In genomic region chr3:69423756-69424155, GRCh38 we compare ENCODE assay signal across 15 cellular contexts. TPM values are rescaled to one million over a fixed set of nuclear protein-coding genes. Genes with fewer than 3 reads are reported as not detected.
A peak's percentile ranks its signal among the peaks of the same experiment; 100 is the strongest.
DNase-seq lines count a peak whose midpoint lies in the region; TF ChIP-seq lines count a peak whose summit lies in the region.
"Had no signal": no experiment of that assay in that cellular context is flagged by ENCODE, and none has a peak within 500 bp of the region (broad histone marks: within the 10 kb centered on the region; RNA-seq: fewer than 3 reads in every experiment).

No MANE protein-coding gene starts in this region.

- no peak overlapping the region for H3K4me3 ChIP-seq in mammary epithelial cell (replicated peaks in 1 of 3; ENCODE audit: insufficient read depth in 1 of 3, low read depth in 2 of 3, low read length in 3 of 3)
- H3K4me3 ChIP-seq: GM23248, HAP-1 had no signal

- no peak for TF ChIP-seq CTCF in MCF 10A (IDR thresholded peaks at IDR 0.05; ENCODE audit: unreplicated experiment)
- no peak for TF ChIP-seq CTCF in mammary epithelial cell (conservative IDR thresholded peaks at IDR 0.05 in 1 of 2, IDR thresholded peaks at IDR 0.05 in 1 of 2; ENCODE audit: extremely low read depth in 1 of 2, insufficient read depth in 1 of 2, low read depth in 1 of 2, low read length in 2 of 2)

- CTCF ChIA-PET in MCF 10A (lab: Yijun Ruan, JAX): interaction anchor here (0.6 to 8.9 kb wide), 16 partner anchors 11 to 262 kb away, joined by 3 to 122 read pairs (median 4); no protein-coding TSS in a partner anchor
- CTCF ChIA-PET in mammary epithelial cell (lab: Charles Lee; ENCODE audit: low non-redundant PET): interaction anchor here (0.5 to 0.7 kb wide), 2 partner anchors 14 to 16 kb away, joined by 4 to 7 read pairs; no protein-coding TSS in a partner anchor

- H3K9me3 ChIP-seq in mammary epithelial cell (replicated peaks; ENCODE audit: insufficient read depth, low read length): no peaks in the 10 kb centered on the region
- H3K9me3 ChIP-seq: Caco-2, HAP-1 had no signal

- in situ Hi-C loops in mammary epithelial cell (cut with MboI; ENCODE audit: low sequenced_read_pairs in 2 of 2): loop anchor here (10.0 to 25.0 kb wide), 2 partner anchors 111 to 269 kb away; no protein-coding TSS in a partner anchor

- no peak for DNase-seq in MCF 10A (ENCODE audit: unreplicated experiment)
- no peak for DNase-seq in mammary epithelial cell
- DNase-seq in epithelial cell of prostate (ENCODE audit: low read depth, low spot score): no peak
- peak; percentile 10 for DNase-seq in myocyte (ENCODE audit: low read depth)
- no peak for DNase-seq in activated T-helper 2 cell treated with anti-CD3 and anti-CD28 coated beads, Interferon-gamma antibody, Interleukin-2, Interleukin-4, amounts not matched to agents 10 μg/mL and 5 μg/mL and 100 μg/mL, durations not matched to agents 14 hours and 24 hours and 36 hours (ENCODE audit: low spot score)
- no peak for DNase-seq in activated CD4-positive, CD25-positive, alpha-beta regulatory T cell (lab: John Stamatoyannopoulos, UW)
- DNase-seq in NCI-H526 treated with DMSO at 0.1 percent for 48 hours (lab: John Stamatoyannopoulos, UW): no peak
- DNase-seq: 8988T; ACHN; AML-193; Caco-2; CD4-positive, alpha-beta T cell; GM23248 had no signal

- POLR2A ChIA-PET in MCF 10A (lab: Yijun Ruan, JAX): interaction anchor here (0.7 to 1.9 kb wide), 3 partner anchors 14 to 262 kb away, joined by 4 to 7 read pairs (median 4); no protein-coding TSS in a partner anchor

- no peaks in the 10 kb centered on the region for H3K9me3 Mint-ChIP-seq in MCF 10A (ENCODE audit: unreplicated experiment)
- H3K9me3 Mint-ChIP-seq in activated T-helper 2 cell treated with anti-CD3 and anti-CD28 coated beads, Interferon-gamma antibody, Interleukin-2, Interleukin-4, amounts not matched to agents 10 μg/mL and 5 μg/mL and 100 μg/mL, durations not matched to agents 14 hours and 24 hours and 36 hours: no peaks in the 10 kb centered on the region
- H3K9me3 Mint-ChIP-seq: CD4-positive, alpha-beta T cell had no signal

- dilution Hi-C loops in mammary epithelial cell (cut with HindIII; ENCODE audit: low sequenced_read_pairs): no loop called here

- H3K4me1 Mint-ChIP-seq in MCF 10A (ENCODE audit: insufficient read depth, unreplicated experiment): peaks cover 14% of the 10 kb centered on the region
- H3K4me1 Mint-ChIP-seq in activated T-helper 2 cell treated with anti-CD3 and anti-CD28 coated beads, Interferon-gamma antibody, Interleukin-2, Interleukin-4, amounts not matched to agents 10 μg/mL and 5 μg/mL and 100 μg/mL, durations not matched to agents 14 hours and 24 hours and 36 hours (ENCODE audit: low read depth): peaks cover 4% of the 10 kb centered on the region

- H3K27ac Mint-ChIP-seq in MCF 10A (ENCODE audit: low read depth, unreplicated experiment): peak overlapping the region; percentile 31
- H3K27ac Mint-ChIP-seq in activated T-helper 2 cell treated with anti-CD3 and anti-CD28 coated beads, Interferon-gamma antibody, Interleukin-2, Interleukin-4, amounts not matched to agents 10 μg/mL and 5 μg/mL and 100 μg/mL, durations not matched to agents 14 hours and 24 hours and 36 hours: no peak overlapping the region
- H3K27ac Mint-ChIP-seq: CD4-positive, alpha-beta T cell had no signal

- H3K4me2 ChIP-seq in mammary epithelial cell (ENCODE audit: insufficient read depth, low read depth, low read length): no peak overlapping the region

- H2AFZ ChIP-seq in mammary epithelial cell (ENCODE audit: low read depth, low read length): no peak overlapping the region
- H2AFZ ChIP-seq: GM23248 had no signal

- no peaks in the 10 kb centered on the region for H4K20me1 ChIP-seq in mammary epithelial cell (ENCODE audit: insufficient read depth, low read length)

- 92% methylated on average over 1 of the region's 1 CpG for WGBS in mammary epithelial cell (ENCODE audit: low coverage, missing lambda C conversion rate)

- no peaks in the 10 kb centered on the region for H3K36me3 ChIP-seq in mammary epithelial cell (ENCODE audit: insufficient read depth, low read length)
- H3K36me3 ChIP-seq: HAP-1 had no signal

- no peaks in the 10 kb centered on the region for H3K27me3 Mint-ChIP-seq in MCF 10A (ENCODE audit: insufficient read depth, unreplicated experiment)
- peaks cover 2% of the 10 kb centered on the region for H3K27me3 Mint-ChIP-seq in activated T-helper 2 cell treated with anti-CD3 and anti-CD28 coated beads, Interferon-gamma antibody, Interleukin-2, Interleukin-4, amounts not matched to agents 10 μg/mL and 5 μg/mL and 100 μg/mL, durations not matched to agents 14 hours and 24 hours and 36 hours (ENCODE audit: low read depth)
- H3K27me3 Mint-ChIP-seq: CD4-positive, alpha-beta T cell had no signal

- BruUV-seq in MCF 10A (replicated peaks; lab: Mats Ljungman, UMichigan): no TSS peak
- BruUV-seq in mammary epithelial cell (replicated peaks; lab: Mats Ljungman, UMichigan): no TSS peak

- H3K27me3 ChIP-seq in mammary epithelial cell (ENCODE audit: insufficient read depth, low read length): no peaks in the 10 kb centered on the region

- no peak overlapping the region for H3K4me3 Mint-ChIP-seq in MCF 10A (ENCODE audit: unreplicated experiment)
- no peak overlapping the region for H3K4me3 Mint-ChIP-seq in activated T-helper 2 cell treated with anti-CD3 and anti-CD28 coated beads, Interferon-gamma antibody, Interleukin-2, Interleukin-4, amounts not matched to agents 10 μg/mL and 5 μg/mL and 100 μg/mL, durations not matched to agents 14 hours and 24 hours and 36 hours (ENCODE audit: low read depth)
- H3K4me3 Mint-ChIP-seq: CD4-positive, alpha-beta T cell had no signal

- H3K4me1 ChIP-seq in mammary epithelial cell (ENCODE audit: insufficient read depth, low read length): peaks cover 37% of the 10 kb centered on the region

- intact Hi-C loops in MCF 10A (cut with micrococcal nuclease): no loop called here
- intact Hi-C loops in mammary epithelial cell (cut with micrococcal nuclease): loop anchor here (2.0 kb wide), 2 partner anchors 117 to 303 kb away; no protein-coding TSS in a partner anchor
- intact Hi-C loops in activated T-helper 2 cell treated with anti-CD3 and anti-CD28 coated beads, Interferon-gamma antibody, Interleukin-2, Interleukin-4, amounts not matched to agents 10 μg/mL and 5 μg/mL and 100 μg/mL, durations not matched to agents 14 hours and 24 hours and 36 hours (cut with micrococcal nuclease): loop anchor here (2.0 kb wide), 1 partner anchor 263 kb away; no protein-coding TSS in a partner anchor

- H3K36me3 Mint-ChIP-seq in MCF 10A (ENCODE audit: insufficient read depth, unreplicated experiment): peaks cover 4% of the 10 kb centered on the region
- H3K36me3 Mint-ChIP-seq in activated T-helper 2 cell treated with anti-CD3 and anti-CD28 coated beads, Interferon-gamma antibody, Interleukin-2, Interleukin-4, amounts not matched to agents 10 μg/mL and 5 μg/mL and 100 μg/mL, durations not matched to agents 14 hours and 24 hours and 36 hours (ENCODE audit: low read depth): no peaks in the 10 kb centered on the region

- H3K27ac ChIP-seq in mammary epithelial cell (ENCODE audit: insufficient read depth, low read depth, low read length) (no peak overlapping the region), epithelial cell of prostate (peak overlapping the region; percentile 54)
- H3K27ac ChIP-seq: C4-2B, GM23248 had no signal

- peaks cover 59% of the 10 kb centered on the region for H3K79me2 ChIP-seq in mammary epithelial cell (ENCODE audit: insufficient read depth, low read length)

- H3K9ac ChIP-seq in mammary epithelial cell (ENCODE audit: insufficient read depth, low read length): no peak overlapping the region
- H3K9ac ChIP-seq: GM23248 had no signal

RNA-seq across cellular contexts. Expression of gene FRMD4B, which starts 37.9 kb away (rescaled TPM):
- 39.0 and 51.9 TPM in 2 replicates for total RNA-seq in MCF 10A (2022)
- 10 to 100 TPM; 42.0 to 64.1 TPM for total RNA-seq in mammary epithelial cell
- 26.5 TPM for polyA plus RNA-seq in mammary epithelial cell
- polyA minus RNA-seq in mammary epithelial cell: 91.6 TPM
- total RNA-seq in myocyte: 7.5 and 14.0 TPM in 2 replicates
- polyA plus RNA-seq in myocyte (2012): 5.1 TPM
- 75.1 and 78.0 TPM in 2 replicates for total RNA-seq in activated T-helper 2 cell treated with anti-CD3 and anti-CD28 coated beads, Interferon-gamma antibody, Interleukin-2, Interleukin-4, amounts not matched to agents 10 μg/mL and 5 μg/mL and 100 μg/mL, durations not matched to agents 14 hours and 24 hours and 36 hours
- total RNA-seq: GM23248 had no signal
- polyA plus RNA-seq: GM23248 had no signal
